In the genomic region with DNA sequence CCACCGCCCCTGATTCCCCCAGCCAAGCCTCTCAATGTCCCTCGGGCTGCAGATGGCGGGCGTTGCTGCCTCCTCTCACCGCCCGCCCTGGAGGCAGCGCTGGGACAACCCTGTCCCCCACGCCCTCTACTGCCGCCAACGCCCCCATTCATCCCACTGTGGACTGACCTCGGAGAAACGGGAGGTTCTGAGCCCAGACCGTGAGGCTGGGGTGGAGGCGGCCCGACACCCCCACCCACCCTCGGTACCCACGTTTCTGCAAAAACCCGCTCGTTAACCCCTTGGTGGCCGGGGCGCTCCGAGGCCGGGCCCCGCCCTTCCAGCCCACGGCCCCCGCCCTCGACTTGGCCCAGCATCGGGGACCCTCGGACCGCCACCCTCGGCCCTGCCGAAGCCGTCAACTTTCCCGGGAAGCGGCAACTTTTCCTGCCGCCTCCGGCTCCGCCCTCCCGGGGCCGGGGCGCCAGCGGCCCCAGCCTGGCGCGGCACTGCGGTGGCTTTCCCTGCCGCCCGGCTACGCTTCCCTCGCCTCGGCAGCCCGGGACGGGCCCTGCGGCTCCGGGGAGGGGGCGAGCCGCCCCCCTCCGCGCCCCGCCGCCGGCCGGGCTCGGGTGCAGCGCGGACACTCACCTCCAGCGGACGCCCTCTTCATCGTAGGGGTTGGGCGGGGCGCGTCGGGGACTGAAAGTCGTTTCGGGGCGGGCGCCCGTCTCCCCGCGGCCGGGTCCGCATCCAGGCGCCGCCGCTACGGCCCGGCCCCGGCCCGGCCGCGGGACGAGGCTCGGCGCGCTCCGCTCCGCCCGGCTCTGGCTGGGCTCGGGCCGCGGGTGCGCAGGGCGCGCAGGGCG, we compare ENCODE assay signal across 8 cellular contexts. TPM values are rescaled to one million over a fixed set of nuclear protein-coding genes. Genes with fewer than 3 reads are reported as not detected.
DNase-seq lines count a peak whose midpoint lies in the region; ATAC-seq, FAIRE-seq and TF ChIP-seq lines count a peak whose summit lies in the region.

No MANE protein-coding gene starts in this region.

- FAIRE-seq in small intestine (lab: Jason Lieb, UNC): no peak

- ATAC-seq in HCT116: peak; percentile 52
- ATAC-seq in T-helper 17 cell: no peak
- no peak for ATAC-seq in HG03439 (IDR thresholded peaks at IDR 0.05; ENCODE audit: unreplicated experiment)
- ATAC-seq in GM21528 (IDR thresholded peaks at IDR 0.05; ENCODE audit: low FRiP score, unreplicated experiment): no peak

- H3K36me3 Mint-ChIP-seq in T-helper 17 cell (ENCODE audit: low read depth): no peaks in the 10 kb centered on the region

- TF ChIP-seq CTCF in HCT116 (IDR thresholded peaks at IDR 0.05 in 2 of 3, conservative IDR thresholded peaks at IDR 0.05 in 1 of 3; ENCODE audit: borderline replicate concordance in 1 of 3, insufficient read depth in 1 of 3, low read depth in 2 of 3, low read length in 2 of 3): no peak
- no peak for TF ChIP-seq CTCF in hepatocyte (IDR thresholded peaks at IDR 0.05; ENCODE audit: poor library complexity)

- no peak for TF ChIP-seq RAD21 in HCT116 (IDR thresholded peaks at IDR 0.05; ENCODE audit: low read depth)

- DNase-seq in HCT116 (ENCODE audit: low read depth, low spot score): no peak
- DNase-seq in T-helper 17 cell: no peak
- no peak for DNase-seq in hepatocyte (ENCODE audit: low spot score)
- peak; percentile 27 for DNase-seq in small intestine
- DNase-seq in CD1c-positive myeloid dendritic cell (ENCODE audit: extremely low spot score): no peak
- no peak for DNase-seq in activated gamma-delta T cell (lab: John Stamatoyannopoulos, UW)

- no peaks in the 10 kb centered on the region for H3K9me2 ChIP-seq in HCT116 (ENCODE audit: insufficient read depth)
- no peaks in the 10 kb centered on the region for H3K9me2 ChIP-seq in hepatocyte (replicated peaks; ENCODE audit: insufficient read depth)

- no peaks in the 10 kb centered on the region for H3K27me3 Mint-ChIP-seq in T-helper 17 cell

- H4K20me1 ChIP-seq in HCT116 (ENCODE audit: insufficient read depth) (no peaks in the 10 kb centered on the region), hepatocyte (ENCODE audit: insufficient read depth, poor library complexity, severe bottlenecking) (no peaks in the 10 kb centered on the region)

- no TSS peak for BruUV-seq in HCT116 (replicated peaks; lab: Mats Ljungman, UMichigan)

- H3K27ac ChIP-seq in HCT116 (ENCODE audit: low read depth, low read length): peak overlapping the region; percentile 61
- H3K27ac ChIP-seq in hepatocyte: peak overlapping the region; percentile 46
- peak overlapping the region in 1 of 2 donors; percentile 57 for H3K27ac ChIP-seq in small intestine (ENCODE audit: low read depth in 1 of 2, low read length in 1 of 2)

- 2% methylated on average over 22 of the region's 104 CpGs for WGBS in hepatocyte (ENCODE audit: low lambda C conversion rate, missing lambda C conversion rate)
- WGBS in small intestine, 3 donors: 1 to 2% (median 2%) methylated on average over 62 to 104 of the region's 104 CpGs

- H3K4me3 ChIP-seq in HCT116 (replicated peaks in 1 of 2; ENCODE audit: low read depth in 1 of 2, low read length in 2 of 2) (peak overlapping the region; percentile 50 to 62), hepatocyte (peak overlapping the region; percentile 42), small intestine (ENCODE audit: low read depth in 1 of 2, low read length in 2 of 2) (peak overlapping the region; percentile 19 to 71)

- CTCF ChIA-PET in HCT116 (lab: Charles Lee): no interaction called here

- H2AFZ ChIP-seq in HCT116 (ENCODE audit: low read depth, low read length, poor library complexity, severe bottlenecking) (no peak overlapping the region), hepatocyte (no peak overlapping the region)

- intact Hi-C loops in HCT116 (cut with micrococcal nuclease): no loop called here

- RAD21 ChIA-PET in HCT116 (lab: Charles Lee; ENCODE audit: low non-redundant PET in 1 of 2, low total read pairs in 2 of 2, uncharacterized antibody in 2 of 2, unreplicated experiment in 2 of 2): no interaction called here

- no peaks in the 10 kb centered on the region for H3K27me3 ChIP-seq in HCT116 (ENCODE audit: insufficient read depth, low read length)
- no peaks in the 10 kb centered on the region for H3K27me3 ChIP-seq in hepatocyte
- H3K27me3 ChIP-seq in small intestine (ENCODE audit: control insufficient read depth in 2 of 2, insufficient read depth in 2 of 2, low read length in 2 of 2): no peaks in the 10 kb centered on the region

- H3K9me3 ChIP-seq in HCT116 (ENCODE audit: control insufficient read depth in 1 of 2, insufficient read depth in 1 of 2, low read depth in 1 of 2, low read length in 2 of 2) (no peaks in the 10 kb centered on the region), T-helper 17 cell (ENCODE audit: control insufficient read depth, low read length, poor library complexity, severe bottlenecking) (no peaks in the 10 kb centered on the region), hepatocyte (ENCODE audit: low read depth) (no peaks in the 10 kb centered on the region), small intestine (ENCODE audit: control insufficient read depth, low read depth) (no peaks in the 10 kb centered on the region)

- H3K4me2 ChIP-seq in HCT116 (ENCODE audit: low read length) (peak overlapping the region; percentile 87), hepatocyte (peak overlapping the region; percentile 82)

- peak overlapping the region; percentile 69 for H3K4me3 Mint-ChIP-seq in T-helper 17 cell

- H3K27ac Mint-ChIP-seq in T-helper 17 cell: no peak overlapping the region

- peaks cover 7% of the 10 kb centered on the region for H3K4me1 Mint-ChIP-seq in T-helper 17 cell

- POLR2A ChIA-PET in HCT116 (lab: Charles Lee): no interaction called here

- TF ChIP-seq POLR2A in HCT116 (IDR thresholded peaks at IDR 0.05; ENCODE audit: borderline replicate concordance, extremely low read depth, insufficient read depth, insufficient read length): no peak

- H3K36me3 ChIP-seq in HCT116 (ENCODE audit: control insufficient read depth in 1 of 2, insufficient read depth in 2 of 2, low read length in 2 of 2) (no peaks in the 10 kb centered on the region), hepatocyte (replicated peaks; ENCODE audit: insufficient read depth, low read depth) (no peaks in the 10 kb centered on the region), small intestine (ENCODE audit: control insufficient read depth in 2 of 2, insufficient read depth in 2 of 2, low read length in 2 of 2) (no peaks in the 10 kb centered on the region)

- H3K79me2 ChIP-seq in HCT116 (ENCODE audit: insufficient read depth, low read length) (0 out of 2 replicates have a peak, but pooled peaks cover 4% of the 10 kb centered on the region), hepatocyte (no peaks in the 10 kb centered on the region)

- H3K9ac ChIP-seq in HCT116 (ENCODE audit: low read length): peak overlapping the region; percentile 51

- H3K4me1 ChIP-seq in HCT116 (ENCODE audit: control insufficient read depth in 1 of 2, insufficient read depth in 2 of 2, low read length in 2 of 2): peaks cover 10 to 15% of the 10 kb centered on the region in 2 experiments; a peak in 3 of 4 replicates
- H3K4me1 ChIP-seq in hepatocyte (ENCODE audit: insufficient read depth): peaks cover 2% of the 10 kb centered on the region
- H3K4me1 ChIP-seq in small intestine (ENCODE audit: control insufficient read depth in 2 of 2, insufficient read depth in 1 of 2, low read depth in 1 of 2, low read length in 1 of 2): no peaks in the 10 kb centered on the region

TF ChIP-seq in HCT116, 20 proteins besides CTCF, POLR2A, EP300 and RAD21 (continues in another document):
- TF ChIP-seq SRF (IDR thresholded peaks at IDR 0.05; ENCODE audit: low read depth) (no peak), ELF1 (IDR thresholded peaks at IDR 0.05; ENCODE audit: borderline replicate concordance, low read depth) (no peak), YY1 (IDR thresholded peaks at IDR 0.05; ENCODE audit: extremely low read depth, insufficient replicate concordance, low read depth, low read length) (no peak), SIN3A (IDR thresholded peaks at IDR 0.05; ENCODE audit: low read depth) (no peak), ZFX (IDR thresholded peaks at IDR 0.05) (no peak), POLR2AphosphoS5 (IDR thresholded peaks at IDR 0.05; ENCODE audit: low read depth, low read length) (no peak), EZH2 (IDR thresholded peaks at IDR 0.05) (no peak), ZNF274 (IDR thresholded peaks at IDR 0.05; ENCODE audit: low read depth, low read length) (no peak), EZH2phosphoT487 (IDR thresholded peaks at IDR 0.05; ENCODE audit: borderline replicate concordance) (no peak), TCF7L2 (IDR thresholded peaks at IDR 0.05; ENCODE audit: borderline replicate concordance, extremely low read depth, insufficient read depth, insufficient read length) (no peak)
- TF ChIP-seq, protein P1, sequence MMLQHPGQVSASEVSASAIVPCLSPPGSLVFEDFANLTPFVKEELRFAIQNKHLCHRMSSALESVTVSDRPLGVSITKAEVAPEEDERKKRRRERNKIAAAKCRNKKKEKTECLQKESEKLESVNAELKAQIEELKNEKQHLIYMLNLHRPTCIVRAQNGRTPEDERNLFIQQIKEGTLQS (IDR thresholded peaks at IDR 0.05): no peak
- TF ChIP-seq, protein P2, sequence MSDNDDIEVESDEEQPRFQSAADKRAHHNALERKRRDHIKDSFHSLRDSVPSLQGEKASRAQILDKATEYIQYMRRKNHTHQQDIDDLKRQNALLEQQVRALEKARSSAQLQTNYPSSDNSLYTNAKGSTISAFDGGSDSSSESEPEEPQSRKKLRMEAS (IDR thresholded peaks at IDR 0.05): no peak; the same call in 1 of the 2 replicates

RNA-seq across cellular contexts. Expression of a gene that starts 0.5 kb away (rescaled TPM):
- total RNA-seq in HCT116 (2021; ENCODE audit: unreplicated experiment) (19.0 TPM), T-helper 17 cell (1 to 10 TPM in 1 of 2 donors, under 1 TPM in 1; 0.68 to 2.1 TPM), hepatocyte (7.9 and 12.8 TPM in 2 replicates)
- 20.5 and 27.1 TPM in 2 replicates for polyA plus RNA-seq in HCT116 (2012)
- polyA plus RNA-seq in hepatocyte (16.9 and 18.9 TPM in 2 replicates), small intestine (1 to 10 TPM; 2.9 to 4.4 (median 4.3) TPM)

RNA-seq across cellular contexts. Expression of a gene that starts 52.2 kb away (rescaled TPM):
- total RNA-seq in HCT116 (2021; ENCODE audit: unreplicated experiment) (44.9 TPM), T-helper 17 cell (10 to 100 TPM; 29.2 to 31.7 TPM), hepatocyte (49.8 and 55.1 TPM in 2 replicates)
- polyA plus RNA-seq in HCT116 (2012): 40.2 and 51.1 TPM in 2 replicates
- polyA plus RNA-seq in hepatocyte (93.4 and 99.0 TPM in 2 replicates), small intestine (10 to 100 TPM; 47.2 to 80.1 (median 58.1) TPM)
